23 cellular contexts compared by ENCODE assay signal in genomic region chr19:23260956-23261355, GRCh38.
"Had no signal": no experiment of that assay in that cellular context is flagged by ENCODE, and none has a peak within 500 bp of the region (broad histone marks: within the 10 kb centered on the region; RNA-seq: fewer than 3 reads in every experiment).

No MANE protein-coding gene starts in this region.

- DNase-seq: Kasumi-1, MM.1S, NCI-H1092 treated with DMSO at 0.1 percent for 48 hours, NCI-H1436, NCI-H187, NCI-H2029, NCI-H2081 treated with DMSO at 0.1 percent for 48 hours, NCI-H2171, NCI-H226, NCI-H446, NCI-H510A, NCI-H524 treated with DMSO at 0.1 percent for 48 hours, NCI-H69, NCI-H774, Right ventricle myocardium superior, RPMI8226, SIG-M5, SK-N-SH, SW 1271 had no signal

- ATAC-seq: K562 had no signal

- H3K9me3 ChIP-seq: SK-N-SH had no signal

- H3K27me3 Mint-ChIP-seq: IgD-negative memory B cell had no signal

- H3K9ac ChIP-seq: KMS-11, SK-N-SH had no signal

- H3K4me3 ChIP-seq: K562 had no signal

- FAIRE-seq: K562, RCC 7860 had no signal

- H3K4me3 Mint-ChIP-seq: IgD-negative memory B cell had no signal

- H3K27ac ChIP-seq: KMS-11 had no signal

- H3K4me2 ChIP-seq: KMS-11, SK-N-SH had no signal
